Comparison of ENCODE assay signal across 8 cellular contexts in genomic region chr22:17785185-17786184, GRCh38. TPM values are rescaled to one million over a fixed set of nuclear protein-coding genes. Genes with fewer than 3 reads are reported as not detected.
DNase-seq lines count a peak whose midpoint lies in the region; ATAC-seq and TF ChIP-seq lines count a peak whose summit lies in the region.

No MANE protein-coding gene starts in this region.

- H3K27ac ChIP-seq in Peyer's patch (peak overlapping the region in 2 of 4 donors; percentile 55 to 82), spleen (peak overlapping the region in 5 of 8 donors; percentile 62 to 73 (median 66))

- peak; percentile 5 for ATAC-seq in Right ventricle myocardium inferior

- intact Hi-C loops in Right ventricle myocardium inferior (cut with DNase I) (loop anchor here (5.0 kb wide), 2 partner anchors 43 to 228 kb away; no protein-coding TSS in a partner anchor), spleen (cut with DNase I; ENCODE audit: low total_unique reads) (no loop called here)

- TF ChIP-seq POLR2A in Peyer's patch (IDR thresholded peaks at IDR 0.05) (no peak), spleen (IDR thresholded peaks at IDR 0.05) (no peak)

- H3K4me3 ChIP-seq in Peyer's patch (no peak overlapping the region), spleen (no peak overlapping the region)

- H3K9me3 ChIP-seq in Peyer's patch (no peaks in the 10 kb centered on the region), spleen (no peaks in the 10 kb centered on the region)

- 70 to 82% (median 76%) methylated on average over 28 to 37 of the region's 37 CpGs for WGBS in spleen, 5 donors

- H3K4me1 ChIP-seq in Peyer's patch (peaks cover 9 to 37% (median 13%) of the 10 kb centered on the region in 4 donors), spleen (peaks cover 15 to 70% (median 44%) of the 10 kb centered on the region in 6 donors)

- H3K36me3 ChIP-seq in Peyer's patch (peaks cover 0 to 21% (median 0%) of the 10 kb centered on the region in 3 donors), spleen (peaks cover 0 to 31% (median 25%) of the 10 kb centered on the region in 6 donors)

- H3K27me3 ChIP-seq in Peyer's patch (no peaks in the 10 kb centered on the region), spleen (replicated peaks in 1 of 7) (no peaks in the 10 kb centered on the region)

- peak; percentile 71 for DNase-seq in NCI-H82 (lab: John Stamatoyannopoulos, UW)
- DNase-seq in NCI-H82 treated with DMSO at 0.1 percent for 48 hours (lab: John Stamatoyannopoulos, UW; ENCODE audit: unreplicated experiment), result no peak
- peak; percentile 79 to 90 (median 88) for DNase-seq in Peyer's patch
- peak; percentile 52 for DNase-seq in activated T-helper 9 cell treated with anti-CD3 and anti-CD28 coated beads, Interleukin-2, amount 50 U/mL, for 16 hours (ENCODE audit: low read depth)
- DNase-seq in Right ventricle myocardium inferior (ENCODE audit: missing footprints), result peak; percentile 88
- DNase-seq in spleen, result peak; percentile 91
- DNase-seq in occipital lobe (lab: John Stamatoyannopoulos, UW), result no peak
- DNase-seq in kidney glomerular epithelial cell (lab: John Stamatoyannopoulos, UW), result no peak

- TF ChIP-seq CTCF in Peyer's patch (IDR thresholded peaks at IDR 0.05), result peak in 5 of 6 experiments; percentile 68 to 76 (median 74)
- TF ChIP-seq CTCF in spleen (IDR thresholded peaks at IDR 0.05 in 8 of 11, conservative IDR thresholded peaks at IDR 0.05 in 3 of 11), result peak; percentile 43 to 80 (median 61)

RNA-seq across cellular contexts. Expression of gene BID, which starts 11.2 kb away (rescaled TPM):
- 10 to 100 TPM; 16.5 to 35.1 (median 27.5) TPM for total RNA-seq in Peyer's patch
- 23.2 TPM for total RNA-seq in Right ventricle myocardium inferior
- total RNA-seq in spleen, result 10 to 100 TPM; 45.4 to 73.4 (median 51.5) TPM
- polyA plus RNA-seq in spleen, result 10 to 100 TPM; 37.7 to 49.2 (median 41.3) TPM
- 46.2 TPM for total RNA-seq in occipital lobe

Comparison
In these comparisons a context has a peak if more than half of its experiments do, and no peak if none do; other contexts are left out.
1. DNase-seq: peak in NCI-H82 (single experiment), Peyer's patch (3 of 3), activated T-helper 9 cell treated with anti-CD3 and anti-CD28 coated beads, Interleukin-2, amount 50 U/mL, for 16 hours (single experiment), Right ventricle myocardium inferior (single experiment) and spleen (single experiment); none in NCI-H82 treated with DMSO at 0.1 percent for 48 hours (single experiment), occipital lobe (single experiment) and kidney glomerular epithelial cell (single experiment).